ENCODE assay signal across 15 cellular contexts in genomic region chr11:3907590-3907989, GRCh38. TPM values are rescaled to one million over a fixed set of nuclear protein-coding genes. Genes with fewer than 3 reads are reported as not detected.
A peak's percentile ranks its signal among the peaks of the same experiment; 100 is the strongest.
DNase-seq lines count a peak whose midpoint lies in the region; TF ChIP-seq lines count a peak whose summit lies in the region.
"Had no signal": no experiment of that assay in that cellular context is flagged by ENCODE, and none has a peak within 500 bp of the region (broad histone marks: within the 10 kb centered on the region; RNA-seq: fewer than 3 reads in every experiment).

No MANE protein-coding gene starts in this region.

- H3K27ac Mint-ChIP-seq in activated naive CD4-positive, alpha-beta T cell treated with anti-CD3 and anti-CD28 coated beads for 36 hours: peak overlapping the region; percentile 14

- H3K27me3 ChIP-seq in PC-9 (ENCODE audit: insufficient read depth, low read depth) (no peaks in the 10 kb centered on the region), subcutaneous abdominal adipose tissue (ENCODE audit: control insufficient read depth in 5 of 5, insufficient read depth in 4 of 5, low read length in 5 of 5) (no peaks in the 10 kb centered on the region)
- H3K27me3 ChIP-seq: sigmoid colon, uterus had no signal

- no peaks in the 10 kb centered on the region for H3K36me3 Mint-ChIP-seq in activated naive CD4-positive, alpha-beta T cell treated with anti-CD3 and anti-CD28 coated beads for 36 hours (ENCODE audit: low read depth)

- H3K9me3 ChIP-seq in PC-9 (ENCODE audit: insufficient read depth, low read depth): no peaks in the 10 kb centered on the region
- H3K9me3 ChIP-seq in subcutaneous abdominal adipose tissue (ENCODE audit: control insufficient read depth in 5 of 5, low read length in 5 of 5): no peaks in the 10 kb centered on the region
- H3K9me3 ChIP-seq: sigmoid colon, uterus had no signal

- H4K20me1 ChIP-seq in PC-9 (ENCODE audit: insufficient read depth): no peaks in the 10 kb centered on the region

- POLR2A ChIA-PET in PC-9 (lab: Charles Lee; ENCODE audit: unreplicated experiment): no interaction called here

- H3K4me1 ChIP-seq in PC-9 (replicated peaks; ENCODE audit: insufficient read depth) (peaks cover 62% of the 10 kb centered on the region), subcutaneous abdominal adipose tissue (ENCODE audit: control insufficient read depth in 5 of 5, insufficient read depth in 5 of 5, low read length in 5 of 5) (peaks cover 16 to 47% (median 42%) of the 10 kb centered on the region in 5 donors)
- H3K4me1 ChIP-seq: uterus had no signal

- H3K4me2 ChIP-seq in PC-9: peak overlapping the region; percentile 93; the same call in 1 of the 2 replicates

- H3K4me1 Mint-ChIP-seq in activated naive CD4-positive, alpha-beta T cell treated with anti-CD3 and anti-CD28 coated beads for 36 hours (ENCODE audit: low read depth): peaks cover 68% of the 10 kb centered on the region

- H3K9me3 Mint-ChIP-seq in activated naive CD4-positive, alpha-beta T cell treated with anti-CD3 and anti-CD28 coated beads for 36 hours: no peaks in the 10 kb centered on the region
- H3K9me3 Mint-ChIP-seq: stimulated activated naive B cell treated with anti-CD40 and anti-IgM and Interleukin-4, amounts not matched to agents 10 μg/mL and 1 μg/mL and 100 μg/mL, for 72 hours had no signal

- H3K4me3 Mint-ChIP-seq in activated naive CD4-positive, alpha-beta T cell treated with anti-CD3 and anti-CD28 coated beads for 36 hours: no peak overlapping the region
- H3K4me3 Mint-ChIP-seq: stimulated activated naive B cell treated with anti-CD40 and anti-IgM and Interleukin-4, amounts not matched to agents 10 μg/mL and 1 μg/mL and 100 μg/mL, for 72 hours had no signal

- H3F3A ChIP-seq in PC-9 (ENCODE audit: insufficient read depth, low read depth): peaks cover 53% of the 10 kb centered on the region

- H3K36me3 ChIP-seq in PC-9 (ENCODE audit: low read depth): no peaks in the 10 kb centered on the region
- no peaks in the 10 kb centered on the region for H3K36me3 ChIP-seq in subcutaneous abdominal adipose tissue (ENCODE audit: control insufficient read depth in 5 of 5, insufficient read depth in 5 of 5, low read length in 5 of 5)
- H3K36me3 ChIP-seq: sigmoid colon had no signal

- H3K27me3 Mint-ChIP-seq in activated naive CD4-positive, alpha-beta T cell treated with anti-CD3 and anti-CD28 coated beads for 36 hours (ENCODE audit: low read depth): no peaks in the 10 kb centered on the region
- H3K27me3 Mint-ChIP-seq: stimulated activated naive B cell treated with anti-CD40 and anti-IgM and Interleukin-4, amounts not matched to agents 10 μg/mL and 1 μg/mL and 100 μg/mL, for 72 hours had no signal

- H2AFZ ChIP-seq in PC-9: no peak overlapping the region

- CTCF ChIA-PET in activated naive CD4-positive, alpha-beta T cell treated with anti-CD3 and anti-CD28 coated beads for 36 hours (lab: Charles Lee): interaction anchor here (2.6 kb wide), 1 partner anchor 53 kb away, joined by 11 read pairs; the partner anchor contains the start of gene STIM1
- CTCF ChIA-PET in PC-9 (lab: Charles Lee): no interaction called here

- H3K27ac ChIP-seq in PC-9 (peak overlapping the region; percentile 100), subcutaneous abdominal adipose tissue (ENCODE audit: low read depth, low read length) (peak overlapping the region; percentile 98)
- H3K27ac ChIP-seq: sigmoid colon, uterus had no signal

- peak; percentile 58 for DNase-seq in activated naive CD4-positive, alpha-beta T cell treated with anti-CD3 and anti-CD28 coated beads for 36 hours
- no peak for DNase-seq in activated naive CD4-positive, alpha-beta T cell treated with anti-CD3 and anti-CD28 coated beads, Interleukin-2, amount 50 U/mL, for 16 hours
- DNase-seq in PC-9: no peak
- DNase-seq in epithelial cell of esophagus (ENCODE audit: low read depth): peak; percentile 75
- no peak for DNase-seq in NCI-H2196 (lab: John Stamatoyannopoulos, UW; ENCODE audit: unreplicated experiment)
- DNase-seq in SIG-M5 (lab: John Stamatoyannopoulos, UW): no peak
- DNase-seq in cerebellar nuclear complex (lab: John Stamatoyannopoulos, UW): no peak
- DNase-seq: NCI-H1417 treated with DMSO at 0.1 percent for 48 hours; NCI-H345; sigmoid colon; stimulated activated naive B cell treated with anti-CD40 and anti-IgM and Interleukin-4, amounts not matched to agents 10 μg/mL and 1 μg/mL and 100 μg/mL, for 72 hours; SW 1271; uterus had no signal

- TF ChIP-seq CTCF in PC-9 (conservative IDR thresholded peaks at IDR 0.05) (no peak), epithelial cell of esophagus (IDR thresholded peaks at IDR 0.05; ENCODE audit: insufficient read depth, low read depth, low read length, missing control alignments) (no peak)

- no TSS peak for BruUV-seq in PC-9 (replicated peaks; lab: Mats Ljungman, UMichigan)

- no peaks in the 10 kb centered on the region for H3K9me2 ChIP-seq in PC-9 (ENCODE audit: insufficient read depth)

- no peak overlapping the region for H3K9ac ChIP-seq in subcutaneous abdominal adipose tissue (ENCODE audit: low read length in 5 of 5)

- H3K4me3 ChIP-seq in PC-9 (no peak overlapping the region), epithelial cell of esophagus (ENCODE audit: low read length) (no peak overlapping the region), subcutaneous abdominal adipose tissue (ENCODE audit: low read depth in 1 of 5, low read length in 5 of 5) (no peak overlapping the region)
- H3K4me3 ChIP-seq: lung, sigmoid colon, uterus had no signal

- peaks cover 41% of the 10 kb centered on the region for H3K79me2 ChIP-seq in PC-9 (ENCODE audit: low read depth)

- intact Hi-C loops in activated naive CD4-positive, alpha-beta T cell treated with anti-CD3 and anti-CD28 coated beads for 36 hours (cut with micrococcal nuclease): no loop called here
- intact Hi-C loops in PC-9 (cut with micrococcal nuclease; ENCODE audit: unreplicated experiment): loop anchor here (5.0 kb wide), 1 partner anchor 50 kb away; no protein-coding TSS in a partner anchor

RNA-seq across cellular contexts. Expression of gene STIM1, which starts 52.1 kb away (rescaled TPM):
- 10 to 100 TPM; 62.9 to 68.5 TPM for total RNA-seq in activated naive CD4-positive, alpha-beta T cell treated with anti-CD3 and anti-CD28 coated beads for 36 hours
- 26.8 and 28.3 TPM in 2 replicates for total RNA-seq in PC-9 (2021)

Comparison
In these comparisons a context has a peak if more than half of its experiments do, and no peak if none do; other contexts are left out.
1. DNase-seq: peak in activated naive CD4-positive, alpha-beta T cell treated with anti-CD3 and anti-CD28 coated beads for 36 hours (single experiment) and epithelial cell of esophagus (single experiment); none in activated naive CD4-positive, alpha-beta T cell treated with anti-CD3 and anti-CD28 coated beads, Interleukin-2, amount 50 U/mL, for 16 hours (single experiment), PC-9 (0 of 2), NCI-H2196 (single experiment), SIG-M5 (single experiment) and cerebellar nuclear complex (0 of 2).